In genomic region chr19:45767881-45768643, GRCh38 we compare ENCODE assay signal across 9 cellular contexts. TPM values are rescaled to one million over a fixed set of nuclear protein-coding genes. Genes with fewer than 3 reads are reported as not detected.
A peak's percentile ranks its signal among the peaks of the same experiment; 100 is the strongest.
DNase-seq lines count a peak whose midpoint lies in the region; ATAC-seq and TF ChIP-seq lines count a peak whose summit lies in the region.
"Had no signal": no experiment of that assay in that cellular context is flagged by ENCODE, and none has a peak within 500 bp of the region (broad histone marks: within the 10 kb centered on the region; RNA-seq: fewer than 3 reads in every experiment).

No MANE protein-coding gene starts in this region.

- no peak overlapping the region for H2AFZ ChIP-seq in Karpas-422 (ENCODE audit: low read length)

- 0 to 1% (median 1%) methylated on average over 30 to 100 of the region's 100 CpGs for WGBS in heart left ventricle, 4 donors

- H3K4me1 ChIP-seq in Karpas-422 (ENCODE audit: low read length) (peaks cover 24% of the 10 kb centered on the region), heart left ventricle (peaks cover 10 to 71% (median 48%) of the 10 kb centered on the region in 12 donors)

- ATAC-seq in heart left ventricle (peak in 2 of 4 donors; percentile 0), HG03342 (IDR thresholded peaks at IDR 0.05; ENCODE audit: unreplicated experiment) (no peak), HG03460 (IDR thresholded peaks at IDR 0.05; ENCODE audit: unreplicated experiment) (no peak)

- no peaks in the 10 kb centered on the region for H3K79me2 ChIP-seq in Karpas-422 (ENCODE audit: low read length)

- peak overlapping the region; percentile 100 for H3K4me2 ChIP-seq in Karpas-422 (ENCODE audit: low read depth, low read length, poor library complexity, severe bottlenecking)

- H3K9me3 ChIP-seq in Karpas-422 (ENCODE audit: low read length) (no peaks in the 10 kb centered on the region), heart left ventricle (no peaks in the 10 kb centered on the region)

- intact Hi-C loops in heart left ventricle (cut with DNase I) (loop anchor here in 9 of 10 donors (1.0 to 10.0 kb wide), 10 partner anchors 36 to 363 kb away; partner anchors contain the start of genes FBXO46 (in 7 of the 9), MEIOSIN (in 6 of the 9), QPCTL (in 3 of the 9) and POLR1G (in 1 of the 9)), posterior vena cava (cut with DNase I) (no loop called here)

- peaks cover 33% of the 10 kb centered on the region for H3K27me3 Mint-ChIP-seq in activated naive CD8-positive, alpha-beta T cell treated with anti-CD3 and anti-CD28 coated beads for 36 hours

- no peaks in the 10 kb centered on the region for H3K9me2 ChIP-seq in Karpas-422 (replicated peaks; ENCODE audit: insufficient read depth, low read length)

- no peak for TF ChIP-seq CTCF in heart left ventricle (IDR thresholded peaks at IDR 0.05)

- H3K36me3 Mint-ChIP-seq in activated naive CD8-positive, alpha-beta T cell treated with anti-CD3 and anti-CD28 coated beads for 36 hours: peaks cover 4% of the 10 kb centered on the region

- TF ChIP-seq POLR2A in heart left ventricle (IDR thresholded peaks at IDR 0.05): no peak

- H3K4me1 Mint-ChIP-seq in activated naive CD8-positive, alpha-beta T cell treated with anti-CD3 and anti-CD28 coated beads for 36 hours: peaks cover 12% of the 10 kb centered on the region

- no peaks in the 10 kb centered on the region for H3K9me3 Mint-ChIP-seq in activated naive CD8-positive, alpha-beta T cell treated with anti-CD3 and anti-CD28 coated beads for 36 hours

- H3K27me3 ChIP-seq in Karpas-422 (ENCODE audit: low read length): no peaks in the 10 kb centered on the region
- H3K27me3 ChIP-seq in heart left ventricle: peaks cover 0 to 52% (median 0%) of the 10 kb centered on the region in 9 donors

- H3K27ac ChIP-seq in Karpas-422 (ENCODE audit: low read length): no peak overlapping the region
- peak overlapping the region; percentile 86 to 99 (median 97) for H3K27ac ChIP-seq in heart left ventricle

- H3K36me3 ChIP-seq in Karpas-422 (ENCODE audit: insufficient read depth, low read length) (no peaks in the 10 kb centered on the region), heart left ventricle (peaks cover 0 to 22% (median 3%) of the 10 kb centered on the region in 9 donors)

- peak; percentile 23 for DNase-seq in NCI-H1105 treated with DMSO at 0.1 percent for 48 hours (lab: John Stamatoyannopoulos, UW)
- DNase-seq in NCI-H1105 (lab: John Stamatoyannopoulos, UW): no peak
- DNase-seq in Karpas-422: no peak
- peak; percentile 57 for DNase-seq in activated naive CD8-positive, alpha-beta T cell treated with anti-CD3 and anti-CD28 coated beads for 36 hours
- peak; percentile 70 to 86 (median 74) for DNase-seq in heart left ventricle
- peak; percentile 87 for DNase-seq in posterior vena cava (ENCODE audit: low spot score)

- peak overlapping the region; percentile 95 for H3K9ac ChIP-seq in Karpas-422 (ENCODE audit: low read length)

- H3K4me3 ChIP-seq in Karpas-422 (ENCODE audit: low read length): peak overlapping the region; percentile 95
- H3K4me3 ChIP-seq in heart left ventricle: peak overlapping the region; percentile 72 to 93 (median 82)

- peak overlapping the region; percentile 64 for H3K4me3 Mint-ChIP-seq in activated naive CD8-positive, alpha-beta T cell treated with anti-CD3 and anti-CD28 coated beads for 36 hours

- no peak overlapping the region for H3K27ac Mint-ChIP-seq in activated naive CD8-positive, alpha-beta T cell treated with anti-CD3 and anti-CD28 coated beads for 36 hours

- H4K20me1 ChIP-seq in Karpas-422 (ENCODE audit: insufficient read depth, low read depth, low read length): 0 out of 2 replicates have a peak, but pooled peaks cover 4% of the 10 kb centered on the region

RNA-seq across cellular contexts. Expression of gene SIX5, which starts 1.0 kb away (rescaled TPM):
- total RNA-seq in Karpas-422 (2014; rRNA removed; shearing (Covaris generic); ENCODE audit: low replicate concordance): 2.6 and 4.0 TPM in 2 replicates
- total RNA-seq in activated naive CD8-positive, alpha-beta T cell treated with anti-CD3 and anti-CD28 coated beads for 36 hours: 1 to 10 TPM; 1.6 to 1.7 TPM
- total RNA-seq in heart left ventricle: 10 to 100 TPM; 16.2 to 24.0 (median 22.9) TPM
- polyA plus RNA-seq in heart left ventricle: 10 to 100 TPM; 13.7 to 21.9 TPM
- 10 to 100 TPM; 14.9 to 22.4 TPM for total RNA-seq in posterior vena cava

RNA-seq across cellular contexts. Expression of gene DMPK, which starts 14.2 kb away (rescaled TPM):
- 11.5 and 33.7 TPM in 2 replicates for total RNA-seq in Karpas-422 (2014; rRNA removed; shearing (Covaris generic); ENCODE audit: low replicate concordance)
- total RNA-seq in activated naive CD8-positive, alpha-beta T cell treated with anti-CD3 and anti-CD28 coated beads for 36 hours: 1 to 10 TPM; 7.3 to 8.6 TPM
- total RNA-seq in heart left ventricle (100 to 1,000 TPM; 131 to 778 (median 273) TPM), posterior vena cava (100 to 1,000 TPM; 218 to 281 TPM)
- polyA plus RNA-seq in heart left ventricle: 100 to 1,000 TPM; 382 to 458 TPM

RNA-seq across cellular contexts. Expression of gene DMWD, which starts 24.6 kb away (rescaled TPM):
- 37.8 and 61.3 TPM in 2 replicates for total RNA-seq in Karpas-422 (2014; rRNA removed; shearing (Covaris generic); ENCODE audit: low replicate concordance)
- 10 to 100 TPM; 29.5 to 30.7 TPM for total RNA-seq in activated naive CD8-positive, alpha-beta T cell treated with anti-CD3 and anti-CD28 coated beads for 36 hours
- total RNA-seq in heart left ventricle (100 to 1,000 TPM in 1 of 9 donors, 10 to 100 TPM in 8; 47.2 to 109 (median 67.3) TPM), posterior vena cava (10 to 100 TPM; 50.9 to 61.1 TPM)
- 10 to 100 TPM; 41.8 to 67.3 TPM for polyA plus RNA-seq in heart left ventricle

RNA-seq across cellular contexts. Expression of gene MEIOSIN, which starts 34.8 kb away (rescaled TPM):
- total RNA-seq in Karpas-422 (2014; rRNA removed; shearing (Covaris generic); ENCODE audit: low replicate concordance): not detected in 2 replicates
- total RNA-seq in activated naive CD8-positive, alpha-beta T cell treated with anti-CD3 and anti-CD28 coated beads for 36 hours: under 1 TPM; 0.08 TPM
- not detected for total RNA-seq in heart left ventricle
- polyA plus RNA-seq in heart left ventricle: not detected
- not detected for total RNA-seq in posterior vena cava
- total RNA-seq: frontal cortex had no signal

RNA-seq across cellular contexts. Expression of gene FBXO46, which starts 37.4 kb away (rescaled TPM):
- 16.8 and 25.6 TPM in 2 replicates for total RNA-seq in Karpas-422 (2014; rRNA removed; shearing (Covaris generic); ENCODE audit: low replicate concordance)
- 10 to 100 TPM; 25.5 to 29.6 TPM for total RNA-seq in activated naive CD8-positive, alpha-beta T cell treated with anti-CD3 and anti-CD28 coated beads for 36 hours
- total RNA-seq in heart left ventricle (10 to 100 TPM in 6 of 9 donors, 1 to 10 TPM in 3; 9.1 to 17.8 (median 10.3) TPM), posterior vena cava (10 to 100 TPM; 11.2 to 12.3 TPM)
- polyA plus RNA-seq in heart left ventricle: 1 to 10 TPM; 7.2 TPM

Comparison
In these comparisons a context has a peak if more than half of its experiments do, and no peak if none do; other contexts are left out.
1. DNase-seq: peak in NCI-H1105 treated with DMSO at 0.1 percent for 48 hours (single experiment), activated naive CD8-positive, alpha-beta T cell treated with anti-CD3 and anti-CD28 coated beads for 36 hours (single experiment), heart left ventricle (5 of 5) and posterior vena cava (single experiment); none in NCI-H1105 (single experiment) and Karpas-422 (single experiment).
2. intact Hi-C loops: an anchor here in heart left ventricle (1.0 to 10.0 kb wide); none called in posterior vena cava.